12 cellular contexts compared by ENCODE assay signal in genomic region chrX:18887821-18888205, GRCh38.
DNase-seq lines count a peak whose midpoint lies in the region; ATAC-seq, FAIRE-seq and TF ChIP-seq lines count a peak whose summit lies in the region.
"Had no signal": no experiment of that assay in that cellular context is flagged by ENCODE, and none has a peak within 500 bp of the region (broad histone marks: within the 10 kb centered on the region; RNA-seq: fewer than 3 reads in every experiment).

No MANE protein-coding gene starts in this region.

- intact Hi-C loops in heart right ventricle (cut with DNase I), result loop anchor here in 5 of 10 donors (2.0 to 10.0 kb wide), 4 partner anchors 94 to 216 kb away; partner anchors contain the start of genes RS1 (in 4 of the 5) and PHKA2 (in 1 of the 5)
- intact Hi-C loops in Right ventricle myocardium superior (cut with DNase I), result loop anchor here (10.0 kb wide), 1 partner anchor 213 kb away; the partner anchor contains the start of gene RS1
- intact Hi-C loops in naive thymus-derived CD4-positive, alpha-beta T cell (cut with micrococcal nuclease), result loop anchor here (2.0 to 5.0 kb wide), 4 partner anchors 97 to 455 kb away; partner anchors contain the start of genes PDHA1 (in 1 of the 2) and PHKA2 (in 1 of the 2)

- H3K4me3 ChIP-seq in heart right ventricle, result peak overlapping the region in 4 of 10 donors; percentile 20 to 55 (median 45)
- peak overlapping the region; percentile 58 for H3K4me3 ChIP-seq in coronary artery
- no peak overlapping the region for H3K4me3 ChIP-seq in naive thymus-derived CD4-positive, alpha-beta T cell (ENCODE audit: low read length)
- no peak overlapping the region for H3K4me3 ChIP-seq in upper lobe of left lung
- H3K4me3 ChIP-seq: pancreas had no signal

- ATAC-seq in heart right ventricle, result peak in 1 of 8 donors; percentile 3
- ATAC-seq in Right ventricle myocardium superior (ENCODE audit: poor library complexity), result no peak
- no peak for ATAC-seq in naive thymus-derived CD4-positive, alpha-beta T cell
- no peak for ATAC-seq in upper lobe of left lung (ENCODE audit: low FRiP score in 2 of 2)

- H3K36me3 ChIP-seq in heart right ventricle (no peaks in the 10 kb centered on the region), upper lobe of left lung (no peaks in the 10 kb centered on the region)
- no peaks in the 10 kb centered on the region for H3K36me3 ChIP-seq in naive thymus-derived CD4-positive, alpha-beta T cell (ENCODE audit: control insufficient read depth in 2 of 3, insufficient read depth in 3 of 3, low read length in 3 of 3)
- H3K36me3 ChIP-seq: pancreas had no signal

- POLR2A ChIA-PET in naive thymus-derived CD4-positive, alpha-beta T cell (lab: Charles Lee), result interaction anchor here (1.6 to 2.6 kb wide), 2 partner anchors 98 to 462 kb away, joined by 5 to 12 read pairs; partner anchors contain the start of gene CDKL5

- TF ChIP-seq CTCF in heart right ventricle (IDR thresholded peaks at IDR 0.05) (no peak), coronary artery (IDR thresholded peaks at IDR 0.05) (no peak), upper lobe of left lung (IDR thresholded peaks at IDR 0.05) (no peak), D721Med (IDR thresholded peaks at IDR 0.05; ENCODE audit: insufficient read depth, missing control alignments) (no peak)

- H3K36me3 Mint-ChIP-seq in naive thymus-derived CD4-positive, alpha-beta T cell, result no peaks in the 10 kb centered on the region

- TF ChIP-seq EP300 in upper lobe of left lung (IDR thresholded peaks at IDR 0.05), result no peak

- H3K27ac ChIP-seq in heart right ventricle (peak overlapping the region in 9 of 10 donors; percentile 81 to 91 (median 90)), coronary artery (peak overlapping the region; percentile 84 to 91), upper lobe of left lung (peak overlapping the region; percentile 81 to 90 (median 88))
- peak overlapping the region; percentile 21 for H3K27ac ChIP-seq in naive thymus-derived CD4-positive, alpha-beta T cell (ENCODE audit: low read depth, low read length)
- H3K27ac ChIP-seq: pancreas had no signal

- peaks cover 0 to 29% (median 24%) of the 10 kb centered on the region in 9 donors for H3K4me1 ChIP-seq in heart right ventricle
- peaks cover 6 to 23% of the 10 kb centered on the region in 2 donors for H3K4me1 ChIP-seq in naive thymus-derived CD4-positive, alpha-beta T cell (ENCODE audit: control insufficient read depth in 2 of 2, insufficient read depth in 2 of 2, low read length in 2 of 2)
- H3K4me1 ChIP-seq in upper lobe of left lung, result peaks cover 13 to 47% (median 30%) of the 10 kb centered on the region in 4 donors
- H3K4me1 ChIP-seq: pancreas had no signal

- no peaks in the 10 kb centered on the region for H3K27me3 ChIP-seq in heart right ventricle
- no peaks in the 10 kb centered on the region for H3K27me3 ChIP-seq in naive thymus-derived CD4-positive, alpha-beta T cell (ENCODE audit: control insufficient read depth in 2 of 2, insufficient read depth in 2 of 2, low read length in 2 of 2)
- no peaks in the 10 kb centered on the region for H3K27me3 ChIP-seq in upper lobe of left lung
- H3K27me3 ChIP-seq: pancreas had no signal

- peak in 1 of 4 donors; percentile 14 for TF ChIP-seq POLR2A in upper lobe of left lung (IDR thresholded peaks at IDR 0.05)

- peaks cover 11 to 47% (median 37%) of the 10 kb centered on the region in 7 donors for H3K4me1 Mint-ChIP-seq in naive thymus-derived CD4-positive, alpha-beta T cell

- H3K9me3 Mint-ChIP-seq in naive thymus-derived CD4-positive, alpha-beta T cell, result no peaks in the 10 kb centered on the region

- 15 to 19% methylated on average over 6 of the region's 6 CpGs for WGBS in heart right ventricle, 2 donors
- WGBS in upper lobe of left lung, 2 donors, result 23 to 30% methylated on average over 4 to 6 of the region's 6 CpGs

- no peaks in the 10 kb centered on the region for H3K9me3 ChIP-seq in heart right ventricle
- no peaks in the 10 kb centered on the region for H3K9me3 ChIP-seq in naive thymus-derived CD4-positive, alpha-beta T cell (ENCODE audit: control insufficient read depth in 2 of 3, low read length in 3 of 3)
- H3K9me3 ChIP-seq in upper lobe of left lung, result no peaks in the 10 kb centered on the region
- H3K9me3 ChIP-seq: pancreas had no signal

- no peak for FAIRE-seq in D721Med (lab: Jason Lieb, UNC)
- FAIRE-seq: kidney, pancreas had no signal

- CTCF ChIA-PET in naive thymus-derived CD4-positive, alpha-beta T cell (lab: Charles Lee), result interaction anchor here (0.6 to 1.2 kb wide), 2 partner anchors 49 to 1182 kb away, joined by 3 read pairs; no protein-coding TSS in a partner anchor

- peak overlapping the region in 9 of 10 donors; percentile 35 to 97 (median 85) for H3K4me3 Mint-ChIP-seq in naive thymus-derived CD4-positive, alpha-beta T cell

- H3K27me3 Mint-ChIP-seq in naive thymus-derived CD4-positive, alpha-beta T cell, result no peaks in the 10 kb centered on the region

- DNase-seq in heart right ventricle (no peak), Right ventricle myocardium superior (no peak), coronary artery (ENCODE audit: low spot score) (no peak), upper lobe of left lung (no peak), 8988T (no peak), D721Med (ENCODE audit: insufficient read length, low spot score) (no peak), Ammon's horn (ENCODE audit: low spot score) (no peak)
- no peak for DNase-seq in naive thymus-derived CD4-positive, alpha-beta T cell
- DNase-seq: activated effector memory CD4-positive, alpha-beta T cell treated with Interleukin-2 at 50 U/mL for 16 hours; GDM1; kidney; pancreas had no signal

- H3K27ac Mint-ChIP-seq in naive thymus-derived CD4-positive, alpha-beta T cell, result peak overlapping the region in 8 of 9 donors; percentile 82 to 95 (median 90)

Comparison
In these comparisons a context has a peak if more than half of its experiments do, and no peak if none do; other contexts are left out.
1. H3K27ac ChIP-seq: peak in every context shown above with its lines; median percentile 90 in heart right ventricle; 88 in upper lobe of left lung; 88 in coronary artery; 21 in naive thymus-derived CD4-positive, alpha-beta T cell.